22 cellular contexts compared by ENCODE assay signal in the genomic region with DNA sequence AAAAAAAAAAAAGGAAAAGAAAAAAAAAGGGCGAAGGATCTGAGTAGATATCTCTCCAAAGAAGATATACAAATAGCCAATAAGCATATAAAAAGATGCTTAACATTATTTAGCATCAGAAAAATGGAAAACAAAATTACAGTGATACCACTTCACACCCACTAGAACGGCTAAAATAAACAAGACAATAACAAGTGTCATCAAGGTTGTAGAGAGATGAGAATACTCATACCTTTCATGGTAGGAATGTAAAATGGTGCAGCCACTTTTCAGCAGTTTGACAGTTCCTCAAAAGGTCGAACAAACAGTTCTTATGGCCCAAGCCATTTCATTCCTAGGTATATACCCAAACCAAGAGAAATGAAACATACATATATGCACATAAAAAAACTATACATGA.
"Had no signal": no experiment of that assay in that cellular context is flagged by ENCODE, and none has a peak within 500 bp of the region (broad histone marks: within the 10 kb centered on the region; RNA-seq: fewer than 3 reads in every experiment).

No MANE protein-coding gene starts in this region.

- H3K9me3 ChIP-seq: esophagus squamous epithelium, gastrocnemius medialis, left lung, neutrophil, ovary, psoas muscle, right atrium auricular region, upper lobe of left lung had no signal

- H3K27me3 Mint-ChIP-seq: activated naive CD4-positive, alpha-beta T cell treated with anti-CD3 and anti-CD28 coated beads, Interleukin-2, amount 10 ng/mL, durations not matched to agents 7 days and 5 days had no signal

- ATAC-seq: activated CD4-positive, CD25-positive, alpha-beta regulatory T cell treated with anti-CD3 and anti-CD28 coated beads, Interleukin-2, amount 50 U/mL, for 24 hours; gastrocnemius medialis; left lung; psoas muscle; stimulated activated naive CD8-positive, alpha-beta T cell treated with anti-CD3 and anti-CD28 coated beads, Interleukin-15, Interleukin-2, amounts not matched to agents 100 U/mL and 50 U/mL, for 24 hours had no signal

- H3K4me3 Mint-ChIP-seq: activated naive CD4-positive, alpha-beta T cell treated with anti-CD3 and anti-CD28 coated beads, Interleukin-2, amount 10 ng/mL, durations not matched to agents 7 days and 5 days; endodermal cell; nephron; T-helper 2 cell treated with Interferon-gamma antibody and Interleukin-4, amounts not matched to agents 5 μg/mL and 100 μg/mL, for 36 hours had no signal

- H3K9me3 Mint-ChIP-seq: activated naive CD4-positive, alpha-beta T cell treated with anti-CD3 and anti-CD28 coated beads, Interleukin-2, amount 10 ng/mL, durations not matched to agents 7 days and 5 days; endodermal cell; nephron; T-helper 2 cell treated with Interferon-gamma antibody and Interleukin-4, amounts not matched to agents 5 μg/mL and 100 μg/mL, for 36 hours had no signal

- FAIRE-seq: astrocyte had no signal

- H3K36me3 ChIP-seq: gastrocnemius medialis, left lung, neutrophil, ovary, right atrium auricular region had no signal

- H3K27me3 ChIP-seq: esophagus squamous epithelium, gastrocnemius medialis, left lung, neutrophil, ovary, right atrium auricular region, upper lobe of left lung had no signal

- H3K27ac ChIP-seq: coronary artery, esophagus squamous epithelium, gastrocnemius medialis, left lung, neutrophil, ovary, psoas muscle, right atrium auricular region, upper lobe of left lung, VCaP had no signal

- H3K27ac Mint-ChIP-seq: activated naive CD4-positive, alpha-beta T cell treated with anti-CD3 and anti-CD28 coated beads, Interleukin-2, amount 10 ng/mL, durations not matched to agents 7 days and 5 days; endodermal cell; nephron; T-helper 2 cell treated with Interferon-gamma antibody and Interleukin-4, amounts not matched to agents 5 μg/mL and 100 μg/mL, for 36 hours had no signal

- H3K4me3 ChIP-seq: coronary artery, esophagus squamous epithelium, gastrocnemius medialis, left lung, ovary, psoas muscle, right atrium auricular region, upper lobe of left lung had no signal

- DNase-seq: activated CD4-positive, alpha-beta T cell treated with anti-CD3 and anti-CD28 coated beads, Interleukin-2, amount 50 U/mL, for 4 hours; activated naive CD4-positive, alpha-beta T cell treated with anti-CD3 and anti-CD28 coated beads, Interleukin-2, amount 10 ng/mL, durations not matched to agents 7 days and 5 days; cerebellar nuclear complex; endodermal cell; esophagus squamous epithelium; gastrocnemius medialis; hippocampal formation; kidney glomerular epithelial cell; left lung; ovary; psoas muscle; stimulated activated CD4-positive, alpha-beta T cell treated with anti-CD3 and anti-CD28 coated beads, Interleukin-4, amount 100 ng/mL, for 24 hours; stimulated activated naive CD8-positive, alpha-beta T cell treated with anti-CD3 and anti-CD28 coated beads, Interleukin-15, Interleukin-2, amounts not matched to agents 100 U/mL and 50 U/mL, for 24 hours; upper lobe of left lung had no signal
